Comparison of ENCODE assay signal across 15 cellular contexts in genomic region chr17:39606434-39607056, GRCh38. TPM values are rescaled to one million over a fixed set of nuclear protein-coding genes. Genes with fewer than 3 reads are reported as not detected.
DNase-seq lines count a peak whose midpoint lies in the region; ATAC-seq and TF ChIP-seq lines count a peak whose summit lies in the region.
"Had no signal": no experiment of that assay in that cellular context is flagged by ENCODE, and none has a peak within 500 bp of the region (broad histone marks: within the 10 kb centered on the region; RNA-seq: fewer than 3 reads in every experiment).

No MANE protein-coding gene starts in this region.

- in situ Hi-C loops in G401 (cut with HindIII; ENCODE audit: low sequenced_read_pairs): no loop called here

- TF ChIP-seq CTCF in RWPE2 (IDR thresholded peaks at IDR 0.05; ENCODE audit: poor library complexity, severe bottlenecking) (no peak), prostate gland (IDR thresholded peaks at IDR 0.05) (no peak), lower leg skin (IDR thresholded peaks at IDR 0.05) (no peak)

- WGBS in right cardiac atrium: under 1% methylated on average over 66 of the region's 66 CpGs
- under 1% methylated on average over 29 of the region's 66 CpGs for WGBS in prostate gland
- 1 to 2% methylated on average over 9 to 17 of the region's 66 CpGs for WGBS in lower leg skin, 2 donors

- no peak for TF ChIP-seq POLR2A in prostate gland (IDR thresholded peaks at IDR 0.05)
- no peak for TF ChIP-seq POLR2A in lower leg skin (IDR thresholded peaks at IDR 0.05)

- H3K4me1 ChIP-seq in RWPE2 (ENCODE audit: insufficient read depth, poor library complexity, severe bottlenecking) (peaks cover 7% of the 10 kb centered on the region), right cardiac atrium (ENCODE audit: control insufficient read depth, insufficient read depth, low read length) (peaks cover 3% of the 10 kb centered on the region), prostate gland (replicated peaks) (peaks cover 17% of the 10 kb centered on the region)

- H3K36me3 ChIP-seq in RWPE2 (ENCODE audit: low read depth): no peaks in the 10 kb centered on the region
- no peaks in the 10 kb centered on the region for H3K36me3 ChIP-seq in prostate gland

- H3K27ac ChIP-seq in RWPE2 (ENCODE audit: poor library complexity, severe bottlenecking): no peak overlapping the region
- no peak overlapping the region for H3K27ac ChIP-seq in right cardiac atrium (ENCODE audit: low read length)
- H3K27ac ChIP-seq in prostate gland: no peak overlapping the region
- H3K27ac ChIP-seq: VCaP had no signal

- ATAC-seq in RWPE2 (ENCODE audit: low read depth) (peak; percentile 28; the same call in 1 of the 3 replicates), right cardiac atrium (peak in 1 of 2 donors; percentile 19)

- peak; percentile 49 for DNase-seq in G401 (ENCODE audit: low spot score)
- DNase-seq in RWPE2 (ENCODE audit: low spot score): no peak
- DNase-seq in right cardiac atrium: no peak
- DNase-seq in prostate gland (ENCODE audit: low spot score): no peak
- no peak for DNase-seq in foreskin melanocyte
- DNase-seq in lower leg skin (ENCODE audit: low spot score in 2 of 2): no peak
- no peak for DNase-seq in NCI-H82 treated with DMSO at 0.1 percent for 48 hours (lab: John Stamatoyannopoulos, UW; ENCODE audit: unreplicated experiment)
- DNase-seq in germinal center (ENCODE audit: low spot score): no peak
- DNase-seq: COR-L47, NCI-H187 treated with DMSO at 0.1 percent for 48 hours had no signal

- H3K27me3 ChIP-seq in RWPE2 (ENCODE audit: insufficient read depth, poor library complexity, severe bottlenecking) (peaks cover 80% of the 10 kb centered on the region), right cardiac atrium (ENCODE audit: control insufficient read depth, insufficient read depth) (no peaks in the 10 kb centered on the region), prostate gland (replicated peaks; ENCODE audit: insufficient read depth) (peaks cover 33% of the 10 kb centered on the region)

- intact Hi-C loops in right cardiac atrium (cut with DNase I) (no loop called here), prostate gland (cut with DNase I) (no loop called here), lower leg skin (cut with DNase I; ENCODE audit: low total_unique reads) (no loop called here)

- H3K9me3 ChIP-seq in RWPE2 (ENCODE audit: severe bottlenecking) (no peaks in the 10 kb centered on the region), right cardiac atrium (ENCODE audit: control insufficient read depth, low read length) (no peaks in the 10 kb centered on the region), prostate gland (no peaks in the 10 kb centered on the region)

- H3K4me3 ChIP-seq in RWPE2 (ENCODE audit: severe bottlenecking) (peak overlapping the region; percentile 8), right cardiac atrium (ENCODE audit: low read length) (peak overlapping the region; percentile 12), prostate gland (peak overlapping the region; percentile 3 to 8), lower leg skin (ENCODE audit: low read depth, poor library complexity, severe bottlenecking) (no peak overlapping the region)
- H3K4me3 ChIP-seq: GM12878 had no signal

RNA-seq across cellular contexts. Expression of gene NEUROD2, which starts 1.2 kb away (rescaled TPM):
- total RNA-seq in G401 (2014; rRNA removed; shearing (Covaris generic)): not detected in 2 replicates
- not detected for total RNA-seq in right cardiac atrium
- not detected for polyA plus RNA-seq in right cardiac atrium
- under 1 TPM in 1 of 2 donors, not detected in 1; 0.17 TPM for total RNA-seq in prostate gland
- under 1 TPM in 2 of 4 donors, not detected in 2; 0.17 to 0.25 TPM for total RNA-seq in lower leg skin
- total RNA-seq: chondrocyte, GM12878, OCI-LY7 had no signal
- polyA plus RNA-seq: GM12878 had no signal

RNA-seq across cellular contexts. Expression of gene PPP1R1B, which starts 20.2 kb away (rescaled TPM):
- 3.4 and 8.6 TPM in 2 replicates for total RNA-seq in G401 (2014; rRNA removed; shearing (Covaris generic))
- 1 to 10 TPM; 2.0 to 6.6 (median 2.4) TPM for total RNA-seq in right cardiac atrium
- 4.4 TPM for polyA plus RNA-seq in right cardiac atrium
- 100 to 1,000 TPM in 1 of 2 donors, 10 to 100 TPM in 1; 69.0 to 108 TPM for total RNA-seq in prostate gland
- total RNA-seq in lower leg skin: 100 to 1,000 TPM in 1 of 4 donors, 10 to 100 TPM in 3; 18.5 to 102 (median 51.8) TPM
- total RNA-seq: GM12878, mononuclear cell, OCI-LY7 had no signal

RNA-seq across cellular contexts. Expression of gene STARD3, which starts 30.4 kb away (rescaled TPM):
- total RNA-seq in G401 (2014; rRNA removed; shearing (Covaris generic)): 30.8 and 45.5 TPM in 2 replicates
- total RNA-seq in right cardiac atrium (10 to 100 TPM; 19.2 to 26.2 (median 22.9) TPM), prostate gland (100 to 1,000 TPM in 1 of 2 donors, 10 to 100 TPM in 1; 52.5 to 202 TPM), lower leg skin (10 to 100 TPM; 47.7 to 99.7 (median 65.7) TPM)
- 22.7 TPM for polyA plus RNA-seq in right cardiac atrium

RNA-seq across cellular contexts. Expression of gene TCAP, which starts 58.6 kb away (rescaled TPM):
- 0.43 and 0.44 TPM in 2 replicates for total RNA-seq in G401 (2014; rRNA removed; shearing (Covaris generic))
- 1,000 to 10,000 TPM; 2,357 to 4,356 (median 2,957) TPM for total RNA-seq in right cardiac atrium
- polyA plus RNA-seq in right cardiac atrium: 4,928 TPM
- total RNA-seq in prostate gland: 10 to 100 TPM in 1 of 2 donors, 1 to 10 TPM in 1; 4.3 to 44.3 TPM
- total RNA-seq in lower leg skin: 1 to 10 TPM in 1 of 4 donors, under 1 TPM in 2, not detected in 1; 0.44 to 3.8 (median 0.62) TPM
